Comparison of ENCODE assay signal across 1 cellular context in the genomic region with DNA sequence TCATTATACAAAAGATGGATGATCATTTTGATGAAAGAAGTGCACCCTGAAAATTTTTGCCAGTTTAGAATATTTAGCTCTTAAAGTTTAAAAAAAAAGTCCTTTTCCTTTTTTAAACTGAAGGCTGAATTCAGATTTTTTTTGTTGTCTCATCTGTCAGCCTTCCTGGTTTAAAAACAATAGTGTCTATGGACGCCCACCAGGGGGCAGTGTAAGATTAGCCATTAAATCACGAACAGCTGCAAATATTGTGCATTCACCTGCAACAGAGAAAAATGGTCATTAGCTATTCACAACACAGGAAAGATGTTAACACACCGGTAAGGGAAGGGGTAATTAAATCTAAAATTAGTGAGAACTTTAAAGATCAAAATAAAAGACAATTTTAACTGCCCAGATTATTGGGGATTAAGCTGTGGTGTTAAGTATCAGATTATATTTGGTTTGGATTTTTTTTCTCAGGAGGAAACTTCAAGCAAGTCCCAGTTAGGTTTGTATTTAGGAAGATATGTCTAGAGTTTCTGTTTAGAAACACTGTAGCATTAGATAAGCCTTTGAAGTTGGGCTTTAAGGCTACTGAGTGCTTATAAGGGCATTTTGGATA.
TF ChIP-seq lines count a peak whose summit lies in the region.

No MANE protein-coding gene starts in this region.

TF ChIP-seq in K562, 482 proteins besides CTCF, POLR2A, EP300 and RAD21 (continued from another document):
- TF ChIP-seq, protein P1, sequence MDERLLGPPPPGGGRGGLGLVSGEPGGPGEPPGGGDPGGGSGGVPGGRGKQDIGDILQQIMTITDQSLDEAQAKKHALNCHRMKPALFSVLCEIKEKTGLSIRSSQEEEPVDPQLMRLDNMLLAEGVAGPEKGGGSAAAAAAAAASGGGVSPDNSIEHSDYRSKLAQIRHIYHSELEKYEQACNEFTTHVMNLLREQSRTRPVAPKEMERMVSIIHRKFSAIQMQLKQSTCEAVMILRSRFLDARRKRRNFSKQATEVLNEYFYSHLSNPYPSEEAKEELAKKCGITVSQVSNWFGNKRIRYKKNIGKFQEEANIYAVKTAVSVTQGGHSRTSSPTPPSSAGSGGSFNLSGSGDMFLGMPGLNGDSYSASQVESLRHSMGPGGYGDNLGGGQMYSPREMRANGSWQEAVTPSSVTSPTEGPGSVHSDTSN (CRISPR knock-in tag; IDR thresholded peaks at IDR 0.05; ENCODE audit: low read depth) = no peak
- TF ChIP-seq, protein P1 (tag; conservative IDR thresholded peaks at IDR 0.05; ENCODE audit: low read depth) = 0 out of 2 replicates have a peak, but pooled peaks have one; percentile 12
- TF ChIP-seq SMC3 (conservative IDR thresholded peaks at IDR 0.05; ENCODE audit: insufficient read depth, low read depth, low read length) (peak; percentile 53), MEIS2 (IDR thresholded peaks at IDR 0.05; ENCODE audit: partially characterized antibody) (peak; percentile 48)
- TF ChIP-seq, protein P2, sequence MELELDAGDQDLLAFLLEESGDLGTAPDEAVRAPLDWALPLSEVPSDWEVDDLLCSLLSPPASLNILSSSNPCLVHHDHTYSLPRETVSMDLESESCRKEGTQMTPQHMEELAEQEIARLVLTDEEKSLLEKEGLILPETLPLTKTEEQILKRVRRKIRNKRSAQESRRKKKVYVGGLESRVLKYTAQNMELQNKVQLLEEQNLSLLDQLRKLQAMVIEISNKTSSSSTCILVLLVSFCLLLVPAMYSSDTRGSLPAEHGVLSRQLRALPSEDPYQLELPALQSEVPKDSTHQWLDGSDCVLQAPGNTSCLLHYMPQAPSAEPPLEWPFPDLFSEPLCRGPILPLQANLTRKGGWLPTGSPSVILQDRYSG (tag; conservative IDR thresholded peaks at IDR 0.05; ENCODE audit: low read depth) = no peak
- TF ChIP-seq, protein P3, sequence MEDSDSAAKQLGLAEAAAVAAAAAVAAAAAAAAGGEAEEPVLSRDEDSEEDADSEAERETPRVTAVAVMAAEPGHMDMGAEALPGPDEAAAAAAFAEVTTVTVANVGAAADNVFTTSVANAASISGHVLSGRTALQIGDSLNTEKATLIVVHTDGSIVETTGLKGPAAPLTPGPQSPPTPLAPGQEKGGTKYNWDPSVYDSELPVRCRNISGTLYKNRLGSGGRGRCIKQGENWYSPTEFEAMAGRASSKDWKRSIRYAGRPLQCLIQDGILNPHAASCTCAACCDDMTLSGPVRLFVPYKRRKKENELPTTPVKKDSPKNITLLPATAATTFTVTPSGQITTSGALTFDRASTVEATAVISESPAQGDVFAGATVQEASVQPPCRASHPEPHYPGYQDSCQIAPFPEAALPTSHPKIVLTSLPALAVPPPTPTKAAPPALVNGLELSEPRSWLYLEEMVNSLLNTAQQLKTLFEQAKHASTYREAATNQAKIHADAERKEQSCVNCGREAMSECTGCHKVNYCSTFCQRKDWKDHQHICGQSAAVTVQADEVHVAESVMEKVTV (CRISPR knock-in tag; IDR thresholded peaks at IDR 0.05) = peak; percentile 72
